12 cellular contexts compared by ENCODE assay signal in genomic region chr5:34717426-34718327, GRCh38.
DNase-seq lines count a peak whose midpoint lies in the region; ATAC-seq and TF ChIP-seq lines count a peak whose summit lies in the region.
"Had no signal": no experiment of that assay in that cellular context is flagged by ENCODE, and none has a peak within 500 bp of the region (broad histone marks: within the 10 kb centered on the region; RNA-seq: fewer than 3 reads in every experiment).

No MANE protein-coding gene starts in this region.

- in situ Hi-C loops in astrocyte of the spinal cord (cut with HindIII; ENCODE audit: low sequenced_read_pairs): no loop called here

- H3K27ac ChIP-seq in HEK293 (ENCODE audit: extremely low read depth, low read depth, low read length): no peak overlapping the region
- peak overlapping the region; percentile 20 for H3K27ac ChIP-seq in iPS DF 6.9 (ENCODE audit: low read length)
- peak overlapping the region in 6 of 8 donors; percentile 37 to 70 (median 50) for H3K27ac ChIP-seq in spleen
- H3K27ac ChIP-seq: parathyroid adenoma had no signal

- intact Hi-C loops in spleen (cut with DNase I; ENCODE audit: low total_unique reads): no loop called here

- H3K4me3 ChIP-seq in HEK293 (ENCODE audit: low read depth, low read length) (no peak overlapping the region), astrocyte of the spinal cord (ENCODE audit: low read depth, low read length) (no peak overlapping the region), iPS DF 6.9 (ENCODE audit: low read length) (no peak overlapping the region), spleen (no peak overlapping the region)
- H3K4me3 ChIP-seq: coronary artery had no signal

- no peak for ATAC-seq in GM19324 (IDR thresholded peaks at IDR 0.05; ENCODE audit: low FRiP score, unreplicated experiment)
- no peak for ATAC-seq in GM18873 (IDR thresholded peaks at IDR 0.05; ENCODE audit: low FRiP score, unreplicated experiment)

- H3K4me1 ChIP-seq in HEK293 (ENCODE audit: control insufficient read depth, insufficient read depth, low read length) (peaks cover 14% of the 10 kb centered on the region), iPS DF 6.9 (ENCODE audit: control insufficient read depth, insufficient read depth, low read length) (peaks cover 8% of the 10 kb centered on the region; the same call in 1 of the 2 replicates), spleen (peaks cover 5 to 50% (median 21%) of the 10 kb centered on the region in 6 donors)
- H3K4me1 ChIP-seq: parathyroid adenoma had no signal

- DNase-seq in astrocyte of the spinal cord (ENCODE audit: low read depth, low spot score) (peak; percentile 98), iPS DF 6.9 (ENCODE audit: low read depth, low spot score) (peak; percentile 25), spleen (no peak), mucosa of gallbladder (ENCODE audit: low spot score) (no peak), NCI-H82 treated with DMSO at 0.1 percent for 48 hours (lab: John Stamatoyannopoulos, UW; ENCODE audit: unreplicated experiment) (no peak)
- DNase-seq: activated B cell treated with CpG ODN at 0.5 μM for 24 hours, NCI-H2029 had no signal

- CTCF ChIA-PET in HEK293 (lab: Yijun Ruan, JAX): interaction anchor here (0.6 to 1.7 kb wide), 4 partner anchors 31 to 194 kb away, joined by 3 to 6 read pairs (median 4); no protein-coding TSS in a partner anchor

- no peak for TF ChIP-seq POLR2A in spleen (IDR thresholded peaks at IDR 0.05)

- TF ChIP-seq CTCF in HEK293 (tag by site-specific recombination; IDR thresholded peaks at IDR 0.05) (no peak), astrocyte of the spinal cord (IDR thresholded peaks at IDR 0.05; ENCODE audit: low read depth, low read length) (no peak), spleen (IDR thresholded peaks at IDR 0.05 in 8 of 11, conservative IDR thresholded peaks at IDR 0.05 in 3 of 11) (no peak)

- no peaks in the 10 kb centered on the region for H3K27me3 ChIP-seq in iPS DF 6.9 (ENCODE audit: control insufficient read depth, insufficient read depth, low read length)
- H3K27me3 ChIP-seq in spleen (replicated peaks in 1 of 7): no peaks in the 10 kb centered on the region

- H3K9me3 ChIP-seq in HEK293 (ENCODE audit: control insufficient read depth, insufficient read depth, low read depth, low read length) (no peaks in the 10 kb centered on the region), iPS DF 6.9 (ENCODE audit: control insufficient read depth, insufficient read depth, low read length) (no peaks in the 10 kb centered on the region), spleen (no peaks in the 10 kb centered on the region)

- WGBS in iPS DF 6.9 (ENCODE audit: insufficient coverage, insufficient read length): no CpG with 5 or more reads among the region's 9 CpGs
- 58 to 73% (median 66%) methylated on average over 9 of the region's 9 CpGs for WGBS in spleen, 5 donors

- H3K36me3 ChIP-seq in HEK293 (ENCODE audit: control insufficient read depth in 2 of 2, insufficient read depth in 1 of 2, low read length in 2 of 2) (no peaks in the 10 kb centered on the region; a peak in 1 of 3 replicates), iPS DF 6.9 (ENCODE audit: control insufficient read depth, insufficient read depth, low read length) (no peaks in the 10 kb centered on the region), spleen (no peaks in the 10 kb centered on the region)

- POLR2A ChIA-PET in HEK293 (lab: Yijun Ruan, JAX): interaction anchor here (1.0 kb wide), 1 partner anchor 30 kb away, joined by 3 read pairs; no protein-coding TSS in a partner anchor

TF ChIP-seq in HEK293, 187 proteins besides CTCF, POLR2A, EP300 and RAD21:
- TF ChIP-seq, protein P1, sequence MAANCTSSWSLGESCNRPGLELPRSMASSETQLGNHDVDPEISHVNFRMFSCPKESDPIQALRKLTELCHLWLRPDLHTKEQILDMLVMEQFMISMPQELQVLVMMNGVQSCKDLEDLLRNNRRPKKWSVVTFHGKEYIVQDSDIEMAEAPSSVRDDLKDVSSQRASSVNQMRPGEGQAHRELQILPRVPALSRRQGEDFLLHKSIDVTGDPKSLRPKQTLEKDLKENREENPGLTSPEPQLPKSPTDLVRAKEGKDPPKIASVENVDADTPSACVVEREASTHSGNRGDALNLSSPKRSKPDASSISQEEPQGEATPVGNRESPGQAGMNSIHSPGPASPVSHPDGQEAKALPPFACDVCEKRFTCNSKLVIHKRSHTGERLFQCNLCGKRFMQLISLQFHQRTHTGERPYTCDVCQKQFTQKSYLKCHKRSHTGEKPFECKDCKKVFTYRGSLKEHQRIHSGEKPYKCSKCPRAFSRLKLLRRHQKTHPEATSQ (tag by site-specific recombination; IDR thresholded peaks at IDR 0.05): no peak
- TF ChIP-seq ZNF600 (tag by site-specific recombination; IDR thresholded peaks at IDR 0.05): peak; percentile 51
- TF ChIP-seq SCRT2 (tag by site-specific recombination; IDR thresholded peaks at IDR 0.05): no peak
- TF ChIP-seq ZNF274 (IDR thresholded peaks at IDR 0.05; ENCODE audit: low read length): no peak
- no peak for TF ChIP-seq ZNF274 (tag by site-specific recombination; IDR thresholded peaks at IDR 0.05; ENCODE audit: borderline replicate concordance)
- TF ChIP-seq, protein P2, sequence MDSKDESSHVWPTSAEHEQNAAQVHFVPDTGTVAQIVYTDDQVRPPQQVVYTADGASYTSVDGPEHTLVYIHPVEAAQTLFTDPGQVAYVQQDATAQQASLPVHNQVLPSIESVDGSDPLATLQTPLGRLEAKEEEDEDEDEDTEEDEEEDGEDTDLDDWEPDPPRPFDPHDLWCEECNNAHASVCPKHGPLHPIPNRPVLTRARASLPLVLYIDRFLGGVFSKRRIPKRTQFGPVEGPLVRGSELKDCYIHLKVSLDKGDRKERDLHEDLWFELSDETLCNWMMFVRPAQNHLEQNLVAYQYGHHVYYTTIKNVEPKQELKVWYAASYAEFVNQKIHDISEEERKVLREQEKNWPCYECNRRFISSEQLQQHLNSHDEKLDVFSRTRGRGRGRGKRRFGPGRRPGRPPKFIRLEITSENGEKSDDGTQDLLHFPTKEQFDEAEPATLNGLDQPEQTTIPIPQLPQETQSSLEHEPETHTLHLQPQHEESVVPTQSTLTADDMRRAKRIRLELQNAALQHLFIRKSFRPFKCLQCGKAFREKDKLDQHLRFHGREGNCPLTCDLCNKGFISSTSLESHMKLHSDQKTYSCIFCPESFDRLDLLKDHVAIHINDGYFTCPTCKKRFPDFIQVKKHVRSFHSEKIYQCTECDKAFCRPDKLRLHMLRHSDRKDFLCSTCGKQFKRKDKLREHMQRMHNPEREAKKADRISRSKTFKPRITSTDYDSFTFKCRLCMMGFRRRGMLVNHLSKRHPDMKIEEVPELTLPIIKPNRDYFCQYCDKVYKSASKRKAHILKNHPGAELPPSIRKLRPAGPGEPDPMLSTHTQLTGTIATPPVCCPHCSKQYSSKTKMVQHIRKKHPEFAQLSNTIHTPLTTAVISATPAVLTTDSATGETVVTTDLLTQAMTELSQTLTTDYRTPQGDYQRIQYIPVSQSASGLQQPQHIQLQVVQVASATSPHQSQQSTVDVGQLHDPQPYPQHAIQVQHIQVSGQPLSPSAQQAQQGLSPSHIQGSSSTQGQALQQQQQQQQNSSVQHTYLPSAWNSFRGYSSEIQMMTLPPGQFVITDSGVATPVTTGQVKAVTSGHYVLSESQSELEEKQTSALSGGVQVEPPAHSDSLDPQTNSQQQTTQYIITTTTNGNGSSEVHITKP (tag by site-specific recombination; IDR thresholded peaks at IDR 0.05): peak; percentile 69
- TF ChIP-seq ZNF140 (tag by site-specific recombination; IDR thresholded peaks at IDR 0.05): 0 out of 2 replicates have a peak, but pooled peaks have one; percentile 20

Comparison
In these comparisons a context has a peak if more than half of its experiments do, and no peak if none do; other contexts are left out.
1. DNase-seq: peak in astrocyte of the spinal cord (single experiment) and iPS DF 6.9 (single experiment); none in spleen (single experiment), mucosa of gallbladder (single experiment) and NCI-H82 treated with DMSO at 0.1 percent for 48 hours (single experiment).